In the genomic region with DNA sequence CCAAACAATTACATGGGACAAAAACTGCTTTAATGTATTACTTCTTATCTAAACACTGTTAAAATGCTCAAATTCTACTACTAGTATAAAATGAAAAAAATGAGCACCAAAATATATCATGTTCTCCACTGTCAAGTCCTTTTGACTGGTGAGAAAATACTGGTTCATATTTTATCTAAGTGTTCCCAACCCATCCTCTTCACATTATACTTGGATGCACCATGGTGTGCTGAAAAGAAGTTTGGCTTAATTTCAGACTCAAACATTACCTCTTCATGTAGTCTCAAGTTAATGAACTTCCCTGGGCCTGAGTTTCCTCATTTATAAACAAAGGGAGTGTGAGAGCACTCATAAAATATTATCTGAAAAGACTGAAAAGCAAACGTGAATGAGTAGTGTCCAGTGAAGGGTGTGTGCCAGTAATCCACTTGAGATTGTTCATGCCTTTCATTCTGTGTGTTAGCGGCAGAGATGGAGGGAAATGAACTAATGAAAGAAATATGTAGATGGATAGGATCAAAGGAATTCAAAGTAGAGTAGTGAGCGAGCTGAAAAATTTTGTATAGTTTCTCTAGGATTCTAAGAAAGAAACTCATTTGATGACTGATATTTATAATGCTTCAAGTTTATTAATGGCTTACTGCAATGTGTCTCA, we compare ENCODE assay signal across 13 cellular contexts.
DNase-seq lines count a peak whose midpoint lies in the region; ATAC-seq, FAIRE-seq and TF ChIP-seq lines count a peak whose summit lies in the region.
"Had no signal": no experiment of that assay in that cellular context is flagged by ENCODE, and none has a peak within 500 bp of the region (broad histone marks: within the 10 kb centered on the region; RNA-seq: fewer than 3 reads in every experiment).

No MANE protein-coding gene starts in this region.

- H3K79me2 ChIP-seq in astrocyte (ENCODE audit: insufficient read depth, low read length) (no peaks in the 10 kb centered on the region), GM23338 (replicated peaks; ENCODE audit: insufficient read depth) (no peaks in the 10 kb centered on the region)

- no peak overlapping the region for H3K14ac ChIP-seq in mesenchymal stem cell (ENCODE audit: low read length in 2 of 2)

- H3K9me2 ChIP-seq in GM23338 (ENCODE audit: insufficient read depth) = no peaks in the 10 kb centered on the region

- H4K20me1 ChIP-seq in astrocyte (ENCODE audit: insufficient read depth, low read length) (no peaks in the 10 kb centered on the region), GM23338 (replicated peaks; ENCODE audit: insufficient read depth) (no peaks in the 10 kb centered on the region)

- no peak overlapping the region for H2BK15ac ChIP-seq in mesenchymal stem cell (ENCODE audit: low read depth, poor library complexity, severe bottlenecking)

- H3K4me2 ChIP-seq in astrocyte (ENCODE audit: low read length) (peak overlapping the region; percentile 35), mesenchymal stem cell (ENCODE audit: low read length, poor library complexity, severe bottlenecking) (no peak overlapping the region), GM23338 (no peak overlapping the region)

- H3K27ac Mint-ChIP-seq in astrocyte (ENCODE audit: unreplicated experiment) (no peak overlapping the region), GM23338 (no peak overlapping the region)
- H3K27ac Mint-ChIP-seq: activated CD8-positive, alpha-beta T cell treated with anti-CD3 and anti-CD28 coated beads for 36 hours; CD14-positive monocyte had no signal

- FAIRE-seq in astrocyte (lab: Jason Lieb, UNC) = peak; percentile 72

- H3K9me3 Mint-ChIP-seq in astrocyte (ENCODE audit: unreplicated experiment) = peaks cover 1% of the 10 kb centered on the region
- H3K9me3 Mint-ChIP-seq in GM23338 = no peaks in the 10 kb centered on the region
- H3K9me3 Mint-ChIP-seq: activated CD8-positive, alpha-beta T cell treated with anti-CD3 and anti-CD28 coated beads for 36 hours had no signal

- peaks cover 2% of the 10 kb centered on the region for H3K27me3 Mint-ChIP-seq in astrocyte (ENCODE audit: low read depth, unreplicated experiment)
- H3K27me3 Mint-ChIP-seq in GM23338 (ENCODE audit: insufficient read depth, low read depth, poor library complexity) = no peaks in the 10 kb centered on the region
- H3K27me3 Mint-ChIP-seq: activated CD8-positive, alpha-beta T cell treated with anti-CD3 and anti-CD28 coated beads for 36 hours had no signal

- H4K91ac ChIP-seq in mesenchymal stem cell (ENCODE audit: low read length) = no peak overlapping the region

- no peaks in the 10 kb centered on the region for H3K79me1 ChIP-seq in mesenchymal stem cell (replicated peaks; ENCODE audit: low read length, poor library complexity, severe bottlenecking)

- no peak overlapping the region for H3K18ac ChIP-seq in mesenchymal stem cell (ENCODE audit: low read depth in 1 of 2, low read length in 2 of 2)

- no peak overlapping the region for H3K4ac ChIP-seq in mesenchymal stem cell (ENCODE audit: low read depth in 1 of 2, low read length in 2 of 2)

- H2BK12ac ChIP-seq in mesenchymal stem cell (ENCODE audit: low read length in 2 of 2) = no peak overlapping the region

- H3F3A ChIP-seq in GM23338 (replicated peaks; ENCODE audit: low read depth) = no peaks in the 10 kb centered on the region

- H3K4me3 Mint-ChIP-seq in astrocyte (ENCODE audit: unreplicated experiment) (no peak overlapping the region), GM23338 (no peak overlapping the region)
- H3K4me3 Mint-ChIP-seq: activated CD8-positive, alpha-beta T cell treated with anti-CD3 and anti-CD28 coated beads for 36 hours; CD14-positive monocyte had no signal

- DNase-seq in ELR (ENCODE audit: low read depth) (peak; percentile 73), M059J (ENCODE audit: low read depth) (peak; percentile 79), astrocyte (ENCODE audit: low read depth) (peak; percentile 83), mesenchymal stem cell (peak; percentile 44), GM23338 (ENCODE audit: low spot score) (no peak), occipital lobe (lab: John Stamatoyannopoulos, UW) (no peak)
- DNase-seq: activated CD8-positive, alpha-beta T cell treated with anti-CD3 and anti-CD28 coated beads for 36 hours; GF-D8; posterior cingulate gyrus; stimulated activated CD4-positive, alpha-beta T cell treated with anti-CD3 and anti-CD28 coated beads, Interleukin-12 subunit alpha, Interleukin-12 subunit beta, amount 100 ng/mL, for 4 hours had no signal

- H3K36me3 ChIP-seq in astrocyte (ENCODE audit: insufficient read depth, low read length) (no peaks in the 10 kb centered on the region), mesenchymal stem cell (ENCODE audit: control insufficient read depth in 1 of 2, insufficient read depth in 2 of 2, low read depth in 1 of 2, low read length in 2 of 2) (no peaks in the 10 kb centered on the region), GM23338 (ENCODE audit: insufficient read depth) (no peaks in the 10 kb centered on the region)

- TF ChIP-seq CTCF in astrocyte (IDR thresholded peaks at IDR 0.05; ENCODE audit: insufficient read depth, low read depth, low read length) (no peak), GM23338 (conservative IDR thresholded peaks at IDR 0.05; ENCODE audit: low read depth in 2 of 2) (no peak)

- H2AK5ac ChIP-seq in mesenchymal stem cell (ENCODE audit: low read length, severe bottlenecking) = no peak overlapping the region

- peaks cover 6% of the 10 kb centered on the region for H3K4me1 ChIP-seq in astrocyte (ENCODE audit: insufficient read depth, low read length)
- no peaks in the 10 kb centered on the region for H3K4me1 ChIP-seq in mesenchymal stem cell (ENCODE audit: control insufficient read depth, insufficient read depth, low read depth, low read length)
- H3K4me1 ChIP-seq in GM23338 (ENCODE audit: insufficient read depth) = peaks cover 5% of the 10 kb centered on the region

- H3K4me3 ChIP-seq in astrocyte (ENCODE audit: insufficient read depth, low read depth, low read length) (no peak overlapping the region), mesenchymal stem cell (ENCODE audit: insufficient read depth in 1 of 2, low read depth in 1 of 2, low read length in 2 of 2) (no peak overlapping the region), GM23338 (no peak overlapping the region)
- H3K4me3 ChIP-seq: coronary artery had no signal

- no peak overlapping the region for H2BK120ac ChIP-seq in mesenchymal stem cell (ENCODE audit: low read depth, low read length)

- WGBS in mesenchymal stem cell = 9% methylated on average over 3 of the region's 3 CpGs

- H3K4me1 Mint-ChIP-seq in astrocyte (ENCODE audit: low read depth, unreplicated experiment) (peaks cover 14% of the 10 kb centered on the region), GM23338 (peaks cover 18% of the 10 kb centered on the region; the same call in 2 of the 3 replicates)
- H3K4me1 Mint-ChIP-seq: CD14-positive monocyte had no signal

- H3K9ac ChIP-seq in astrocyte (ENCODE audit: low read length) = no peak overlapping the region
- H3K9ac ChIP-seq in mesenchymal stem cell (ENCODE audit: low read length) = no peak overlapping the region

- no peak for ATAC-seq in GM23338
- no peak for ATAC-seq in HG02642 (IDR thresholded peaks at IDR 0.05; ENCODE audit: poor library complexity, unreplicated experiment)
- ATAC-seq: activated CD8-positive, alpha-beta T cell treated with anti-CD3 and anti-CD28 coated beads for 36 hours had no signal

- no peak overlapping the region for H3K23ac ChIP-seq in mesenchymal stem cell (ENCODE audit: low read length in 2 of 2)

- no peak overlapping the region for H4K8ac ChIP-seq in mesenchymal stem cell (ENCODE audit: low read length)

- no peaks in the 10 kb centered on the region for H3K27me3 ChIP-seq in astrocyte (ENCODE audit: insufficient read depth, low read length)
- H3K27me3 ChIP-seq in mesenchymal stem cell (ENCODE audit: control insufficient read depth in 1 of 2, insufficient read depth in 1 of 2, low read length in 2 of 2) = no peaks in the 10 kb centered on the region
- H3K27me3 ChIP-seq in GM23338 (ENCODE audit: insufficient read depth) = no peaks in the 10 kb centered on the region

- H3K27ac ChIP-seq in astrocyte (ENCODE audit: low read depth, low read length) = no peak overlapping the region
- no peak overlapping the region for H3K27ac ChIP-seq in mesenchymal stem cell (ENCODE audit: low read length, poor library complexity, severe bottlenecking)
- H3K27ac ChIP-seq in GM23338 (ENCODE audit: low read depth) = no peak overlapping the region
- H3K27ac ChIP-seq: coronary artery had no signal

- H2AFZ ChIP-seq in astrocyte (ENCODE audit: low read depth, low read length) (no peak overlapping the region), mesenchymal stem cell (ENCODE audit: low read depth, low read length) (no peak overlapping the region), GM23338 (no peak overlapping the region)

- H3K36me3 Mint-ChIP-seq in astrocyte (ENCODE audit: low read depth, unreplicated experiment) = no peaks in the 10 kb centered on the region
- no peaks in the 10 kb centered on the region for H3K36me3 Mint-ChIP-seq in GM23338 (ENCODE audit: low read depth)
- H3K36me3 Mint-ChIP-seq: CD14-positive monocyte had no signal

- H3K9me3 ChIP-seq in astrocyte (ENCODE audit: insufficient read depth, low read depth, low read length) = no peaks in the 10 kb centered on the region
- H3K9me3 ChIP-seq in mesenchymal stem cell (ENCODE audit: control insufficient read depth, low read length) = no peaks in the 10 kb centered on the region

- H2BK5ac ChIP-seq in mesenchymal stem cell (ENCODE audit: low read depth, low read length, poor library complexity, severe bottlenecking) = no peak overlapping the region

TF ChIP-seq in GM23338, 12 proteins besides CTCF, POLR2A, EP300 and RAD21:
- TF ChIP-seq ZNF114 (CRISPR knock-in tag; IDR thresholded peaks at IDR 0.05) (no peak), EZH2 (IDR thresholded peaks at IDR 0.05; ENCODE audit: low read depth, unreplicated experiment) (no peak)

Comparison
In these comparisons a context has a peak if more than half of its experiments do, and no peak if none do; other contexts are left out.
1. DNase-seq: peak in ELR (single experiment), M059J (single experiment), astrocyte (single experiment) and mesenchymal stem cell (single experiment); none in GM23338 (single experiment) and occipital lobe (single experiment).